ENCODE assay signal across 9 cellular contexts in the genomic region with DNA sequence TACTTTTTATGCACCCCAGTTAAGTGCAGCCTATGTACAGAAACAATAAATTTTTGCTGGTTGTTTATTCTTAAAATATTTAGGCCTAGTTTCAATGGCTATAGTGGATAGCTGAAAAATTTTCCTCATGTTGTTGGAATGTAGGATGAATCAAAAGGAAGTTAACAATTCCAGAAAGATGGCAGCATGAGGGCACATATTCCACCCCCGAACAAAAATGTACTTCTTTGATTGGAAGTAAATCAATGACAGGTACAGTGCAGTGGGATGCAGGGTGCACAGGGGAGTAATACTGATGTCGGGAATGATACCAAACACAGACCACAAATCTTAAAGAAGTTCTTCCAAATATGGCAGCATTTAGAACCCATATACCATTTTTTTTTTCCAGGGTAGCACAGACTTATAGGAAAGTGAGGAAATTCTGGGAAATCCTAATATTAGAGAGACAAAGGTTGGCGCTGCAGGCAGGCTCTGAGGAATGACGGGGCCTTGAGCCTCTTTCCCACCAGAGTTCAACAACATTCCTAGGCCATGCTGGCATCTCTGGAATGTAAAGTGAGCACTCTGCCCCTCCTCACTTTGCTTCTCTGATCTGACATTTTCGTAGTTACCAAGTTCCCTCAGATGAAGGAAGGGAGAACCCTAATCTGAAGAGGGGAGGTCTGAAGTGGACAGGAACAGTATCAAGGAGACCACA. TPM values are rescaled to one million over a fixed set of nuclear protein-coding genes. Genes with fewer than 3 reads are reported as not detected.
A peak's percentile ranks its signal among the peaks of the same experiment; 100 is the strongest.
DNase-seq lines count a peak whose midpoint lies in the region; ATAC-seq and TF ChIP-seq lines count a peak whose summit lies in the region.
"Had no signal": no experiment of that assay in that cellular context is flagged by ENCODE, and none has a peak within 500 bp of the region (broad histone marks: within the 10 kb centered on the region; RNA-seq: fewer than 3 reads in every experiment).

No MANE protein-coding gene starts in this region.

- peak overlapping the region; percentile 22; the same call in 1 of the 2 replicates for H3K4me2 ChIP-seq in GM23338
- peak overlapping the region; percentile 65; the same call in 1 of the 2 replicates for H3K4me2 ChIP-seq in SK-N-SH
- H3K4me2 ChIP-seq in Karpas-422 (ENCODE audit: low read depth, low read length, poor library complexity, severe bottlenecking), result no peak overlapping the region

- H3K36me3 ChIP-seq in GM23338 (ENCODE audit: insufficient read depth) (no peaks in the 10 kb centered on the region), SK-N-SH (replicated peaks in 1 of 2; ENCODE audit: control insufficient read depth in 1 of 2, insufficient read depth in 2 of 2, low read length in 1 of 2) (peaks cover 0 to 3% of the 10 kb centered on the region in 2 experiments), Karpas-422 (ENCODE audit: insufficient read depth, low read length) (no peaks in the 10 kb centered on the region)

- H3K27ac Mint-ChIP-seq in GM23338 (peak overlapping the region; percentile 95), progenitor cell of endocrine pancreas (peak overlapping the region; percentile 94)

- H3K27ac ChIP-seq in GM23338 (ENCODE audit: low read depth) (peak overlapping the region; percentile 93), SK-N-SH (ENCODE audit: low read depth in 2 of 2, low read length in 1 of 2) (peak overlapping the region; percentile 79), Karpas-422 (ENCODE audit: low read length) (no peak overlapping the region)

- TF ChIP-seq RAD21 in SK-N-SH (IDR thresholded peaks at IDR 0.05; ENCODE audit: low read length), result no peak

- H3K9ac ChIP-seq in SK-N-SH (peak overlapping the region; percentile 42; the same call in 1 of the 2 replicates), Karpas-422 (ENCODE audit: low read length) (no peak overlapping the region)

- H3K4me1 Mint-ChIP-seq in GM23338 (peaks cover 57% of the 10 kb centered on the region), progenitor cell of endocrine pancreas (ENCODE audit: low read depth) (peaks cover 23% of the 10 kb centered on the region)

- H3F3A ChIP-seq in GM23338 (replicated peaks; ENCODE audit: low read depth) (no peaks in the 10 kb centered on the region), SK-N-SH (replicated peaks; ENCODE audit: insufficient read depth) (peaks cover 12% of the 10 kb centered on the region)

- H3K9me3 Mint-ChIP-seq in GM23338 (peaks cover 16% of the 10 kb centered on the region; the same call in 2 of the 3 replicates), progenitor cell of endocrine pancreas (ENCODE audit: low read depth) (no peaks in the 10 kb centered on the region)

- no peaks in the 10 kb centered on the region for H3K9me3 ChIP-seq in SK-N-SH
- H3K9me3 ChIP-seq in Karpas-422 (ENCODE audit: low read length), result no peaks in the 10 kb centered on the region

- CTCF ChIA-PET in SK-N-SH (lab: Yijun Ruan, JAX), result interaction anchor here (0.6 to 1.5 kb wide), 2 partner anchors 296 to 1544 kb away, joined by 3 to 4 read pairs; no protein-coding TSS in a partner anchor

- TF ChIP-seq EP300 in SK-N-SH (IDR thresholded peaks at IDR 0.05; ENCODE audit: borderline replicate concordance in 1 of 2, low read depth in 1 of 2, low read length in 1 of 2), result no peak

- peaks cover 15% of the 10 kb centered on the region; the same call in 2 of the 3 replicates for H3K36me3 Mint-ChIP-seq in GM23338 (ENCODE audit: low read depth)
- peaks cover 1% of the 10 kb centered on the region for H3K36me3 Mint-ChIP-seq in progenitor cell of endocrine pancreas (ENCODE audit: insufficient read depth)

- in situ Hi-C loops in G401 (cut with HindIII; ENCODE audit: low sequenced_read_pairs), result no loop called here

- no peaks in the 10 kb centered on the region for H3K79me2 ChIP-seq in GM23338 (replicated peaks; ENCODE audit: insufficient read depth)
- H3K79me2 ChIP-seq in SK-N-SH (ENCODE audit: insufficient read depth), result no peaks in the 10 kb centered on the region
- H3K79me2 ChIP-seq in Karpas-422 (ENCODE audit: low read length), result no peaks in the 10 kb centered on the region

- no peak overlapping the region for H2AFZ ChIP-seq in GM23338
- peak overlapping the region; percentile 67 for H2AFZ ChIP-seq in SK-N-SH (ENCODE audit: low read depth)
- H2AFZ ChIP-seq in Karpas-422 (ENCODE audit: low read length), result no peak overlapping the region

- H3K4me1 ChIP-seq in GM23338 (ENCODE audit: insufficient read depth) (peaks cover 32% of the 10 kb centered on the region), SK-N-SH (ENCODE audit: control insufficient read depth in 1 of 2, insufficient read depth in 2 of 2, low read depth in 1 of 2, low read length in 1 of 2) (peaks cover 7 to 19% of the 10 kb centered on the region in 2 experiments; a peak in 3 of 4 replicates), Karpas-422 (ENCODE audit: low read length) (no peaks in the 10 kb centered on the region)

- POLR2A ChIA-PET in SK-N-SH (lab: Yijun Ruan, JAX), result no interaction called here

- H4K20me1 ChIP-seq in GM23338 (replicated peaks; ENCODE audit: insufficient read depth) (no peaks in the 10 kb centered on the region), SK-N-SH (ENCODE audit: insufficient read depth) (no peaks in the 10 kb centered on the region), Karpas-422 (ENCODE audit: insufficient read depth, low read depth, low read length) (no peaks in the 10 kb centered on the region)

- peak; percentile 96 for DNase-seq in GM23338 (ENCODE audit: low spot score)
- DNase-seq in SK-N-SH, result no peak
- peak; percentile 53 to 66 for DNase-seq in foreskin fibroblast
- peak; percentile 11 for DNase-seq in progenitor cell of endocrine pancreas (ENCODE audit: low spot score, unreplicated experiment)
- no peak for DNase-seq in G401 (ENCODE audit: low spot score)
- no peak for DNase-seq in stimulated activated CD4-positive, alpha-beta T cell treated with anti-CD3 and anti-CD28 coated beads, Interleukin-4, amount 100 ng/mL, for 1 hour
- no peak for DNase-seq in Karpas-422
- no peak for DNase-seq in NCI-H1417 (lab: John Stamatoyannopoulos, UW)
- DNase-seq: NCI-H187 had no signal

- ATAC-seq in GM23338, result peak; percentile 93

- no peaks in the 10 kb centered on the region for H3K9me2 ChIP-seq in GM23338 (ENCODE audit: insufficient read depth)
- no peaks in the 10 kb centered on the region for H3K9me2 ChIP-seq in SK-N-SH
- no peaks in the 10 kb centered on the region for H3K9me2 ChIP-seq in Karpas-422 (replicated peaks; ENCODE audit: insufficient read depth, low read length)

- no peak for TF ChIP-seq CTCF in GM23338 (conservative IDR thresholded peaks at IDR 0.05; ENCODE audit: low read depth in 2 of 2)
- no peak for TF ChIP-seq CTCF in SK-N-SH (IDR thresholded peaks at IDR 0.05)
- no peak for TF ChIP-seq CTCF in foreskin fibroblast (IDR thresholded peaks at IDR 0.05; ENCODE audit: low read depth, low read length)
- TF ChIP-seq CTCF in progenitor cell of endocrine pancreas (IDR thresholded peaks at IDR 0.05; ENCODE audit: unreplicated experiment), result no peak

- WGBS in SK-N-SH (ENCODE audit: low lambda C conversion rate), result 22% methylated on average over 5 of the region's 5 CpGs

- no peaks in the 10 kb centered on the region for H3K27me3 Mint-ChIP-seq in GM23338 (ENCODE audit: insufficient read depth, low read depth, poor library complexity)
- no peaks in the 10 kb centered on the region for H3K27me3 Mint-ChIP-seq in progenitor cell of endocrine pancreas

- H3K4me3 Mint-ChIP-seq in GM23338, result peak overlapping the region; percentile 46
- peak overlapping the region; percentile 58 for H3K4me3 Mint-ChIP-seq in progenitor cell of endocrine pancreas (ENCODE audit: low read depth)

- 0 out of 2 replicates have a peak overlapping the region, but pooled peaks have one; percentile 33 for H3K4me3 ChIP-seq in GM23338
- H3K4me3 ChIP-seq in SK-N-SH (ENCODE audit: low read depth in 2 of 2, low read length in 1 of 2), result peak overlapping the region in 1 of 2 experiments; percentile 6; a peak in 2 of 4 replicates
- H3K4me3 ChIP-seq in foreskin fibroblast (ENCODE audit: low read depth in 1 of 2, low read length in 2 of 2), result no peak overlapping the region
- H3K4me3 ChIP-seq in Karpas-422 (ENCODE audit: low read length), result no peak overlapping the region

- H3K27me3 ChIP-seq in GM23338 (ENCODE audit: insufficient read depth) (no peaks in the 10 kb centered on the region), SK-N-SH (ENCODE audit: insufficient read depth) (no peaks in the 10 kb centered on the region), Karpas-422 (ENCODE audit: low read length) (no peaks in the 10 kb centered on the region)

TF ChIP-seq in SK-N-SH, 30 proteins besides CTCF, POLR2A, EP300 and RAD21 (continues in another document):
- no peak for TF ChIP-seq FOXJ3 (CRISPR knock-in tag; IDR thresholded peaks at IDR 0.05)

RNA-seq across cellular contexts. Expression of a gene that starts 36.6 kb away (rescaled TPM):
- 3.1 and 10.1 TPM in 2 replicates for total RNA-seq in GM23338 (2014; rRNA removed; shearing (Covaris generic))
- 2.0 and 2.6 TPM in 2 replicates for polyA plus RNA-seq in GM23338 (2016; fragmentation: Nextera tagmentation; extraction: Ambion mirVana)
- 1.3 and 1.4 TPM in 2 replicates for polyA plus RNA-seq in SK-N-SH (2012; rRNA removed)
- polyA plus RNA-seq in SK-N-SH (2012; cell fraction: cytosol; rRNA removed), result 0.94 and 1.2 TPM in 2 replicates
- polyA plus RNA-seq in SK-N-SH (2012; cell fraction: nucleus; rRNA removed), result 2.6 and 4.3 TPM in 2 replicates
- total RNA-seq in progenitor cell of endocrine pancreas, result 21.3 and 21.9 TPM in 2 replicates
- total RNA-seq in G401 (2014; rRNA removed; shearing (Covaris generic)), result 0.80 TPM in 1 of 2 replicates, not detected in the other
- total RNA-seq in Karpas-422 (2014; rRNA removed; shearing (Covaris generic); ENCODE audit: low replicate concordance), result 0.54 and 1.3 TPM in 2 replicates

Comparison
In these comparisons a context has a peak if more than half of its experiments do, and no peak if none do; other contexts are left out.
1. DNase-seq: peak in GM23338 (single experiment), foreskin fibroblast (2 of 2) and progenitor cell of endocrine pancreas (single experiment); none in SK-N-SH (single experiment), G401 (single experiment), stimulated activated CD4-positive, alpha-beta T cell treated with anti-CD3 and anti-CD28 coated beads, Interleukin-4, amount 100 ng/mL, for 1 hour (single experiment), Karpas-422 (single experiment) and NCI-H1417 (0 of 3).